ENCODE assay signal across 25 cellular contexts in the genomic region with DNA sequence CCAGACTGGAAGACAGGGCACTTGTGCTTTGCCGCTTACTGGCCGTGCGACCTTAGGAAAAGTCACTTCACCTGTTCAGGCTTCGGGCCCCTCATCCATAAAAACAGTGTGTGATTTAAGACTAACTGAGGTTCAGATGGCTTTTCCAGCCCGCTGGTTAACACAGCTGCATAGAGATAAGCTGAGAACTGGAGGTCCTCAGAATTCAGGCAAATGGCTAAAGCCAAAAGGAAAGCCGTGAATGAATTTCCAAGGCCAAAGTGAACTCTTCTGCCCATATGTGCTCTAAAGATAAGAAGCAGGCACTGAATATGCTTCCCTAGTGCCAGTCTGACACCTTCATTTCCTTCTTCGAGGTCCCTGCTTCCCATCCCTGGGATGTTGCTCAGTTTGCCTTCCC. TPM values are rescaled to one million over a fixed set of nuclear protein-coding genes. Genes with fewer than 3 reads are reported as not detected.
DNase-seq lines count a peak whose midpoint lies in the region; ATAC-seq, FAIRE-seq and TF ChIP-seq lines count a peak whose summit lies in the region.
"Had no signal": no experiment of that assay in that cellular context is flagged by ENCODE, and none has a peak within 500 bp of the region (broad histone marks: within the 10 kb centered on the region; RNA-seq: fewer than 3 reads in every experiment).

No MANE protein-coding gene starts in this region.

- H3K27me3 ChIP-seq in IMR-90 (ENCODE audit: control insufficient read depth, insufficient read depth, low read length) (no peaks in the 10 kb centered on the region), PC-3 (ENCODE audit: low read length) (no peaks in the 10 kb centered on the region), K562 (ENCODE audit: control insufficient read depth in 2 of 2, insufficient read depth in 2 of 2, low read length in 2 of 2) (no peaks in the 10 kb centered on the region), trophoblast cell (ENCODE audit: insufficient read depth, low read length) (no peaks in the 10 kb centered on the region)
- H3K27me3 ChIP-seq: BE2C had no signal

- DNase-seq in IMR-90 (no peak), PC-3 (no peak), K562 (ENCODE audit: extremely low read depth in 1 of 4, low spot score in 3 of 4) (peak in 1 of 4 experiments; percentile 59), trophoblast cell (no peak), DMS153 treated with DMSO at 0.1 percent for 48 hours (lab: John Stamatoyannopoulos, UW; ENCODE audit: unreplicated experiment) (no peak)
- DNase-seq in stimulated activated CD4-positive, alpha-beta T cell treated with anti-CD3 and anti-CD28 coated beads, Interleukin-4, amount 100 ng/mL, for 1 hour: no peak
- DNase-seq: 8988T; ACHN; AML-193; BE2C; CD4-positive, alpha-beta T cell; CD8-positive, alpha-beta memory T cell; DMS 273 treated with DMSO at 0.1 percent for 48 hours; DMS79 treated with DMSO at 0.1 percent for 48 hours; GF-D8; H9 had no signal

- H2AFZ ChIP-seq in IMR-90 (replicated peaks; ENCODE audit: low read length, poor library complexity) (no peak overlapping the region), PC-3 (ENCODE audit: low read length) (no peak overlapping the region), K562 (ENCODE audit: low read depth, low read length) (peak overlapping the region; percentile 58; the same call in 1 of the 2 replicates), trophoblast cell (ENCODE audit: insufficient read depth, low read length, poor library complexity) (no peak overlapping the region)
- H2AFZ ChIP-seq: GM23338 had no signal

- BruUV-seq in IMR-90 (replicated peaks; lab: Mats Ljungman, UMichigan): no TSS peak
- no TSS peak for BruUV-seq in PC-3 (replicated peaks; lab: Mats Ljungman, UMichigan)
- BruUV-seq in K562 (replicated peaks; lab: Mats Ljungman, UMichigan): no TSS peak

- H2BK12ac ChIP-seq in trophoblast cell (ENCODE audit: low read length): peak overlapping the region; percentile 7

- H3K9ac ChIP-seq in IMR-90 (ENCODE audit: low read depth, low read length) (no peak overlapping the region), PC-3 (ENCODE audit: low read length) (no peak overlapping the region), K562 (ENCODE audit: insufficient read depth in 1 of 2, low read depth in 2 of 2, low read length in 2 of 2) (peak overlapping the region in 1 of 2 experiments; percentile 2; a peak in 1 of 4 replicates), trophoblast cell (ENCODE audit: low read length) (no peak overlapping the region)
- H3K9ac ChIP-seq: BLaER1 treated with 17β-estradiol and CSF1 and Interleukin-3, amounts not matched to agents 10 nM and 100 nM had no signal

- peak overlapping the region; percentile 58; the same call in 1 of the 2 replicates for H2BK20ac ChIP-seq in IMR-90 (ENCODE audit: low read depth, low read length)

- H2AK5ac ChIP-seq in IMR-90 (ENCODE audit: low read depth, low read length) (no peak overlapping the region), trophoblast cell (ENCODE audit: low read length) (no peak overlapping the region)

- no peak for TF ChIP-seq POLR2A in IMR-90 (IDR thresholded peaks at IDR 0.05; ENCODE audit: low read depth, low read length)
- no peak for TF ChIP-seq POLR2A in K562 (conservative IDR thresholded peaks at IDR 0.05)

- no peak overlapping the region for H3K14ac ChIP-seq in IMR-90 (replicated peaks; ENCODE audit: low read depth, low read length)
- H3K14ac ChIP-seq in trophoblast cell (ENCODE audit: low read length): no peak overlapping the region

- H3K9me3 ChIP-seq in IMR-90 (ENCODE audit: control insufficient read depth, insufficient read depth, low read length) (no peaks in the 10 kb centered on the region), PC-3 (ENCODE audit: low read length) (no peaks in the 10 kb centered on the region), K562 (replicated peaks; ENCODE audit: control insufficient read depth, insufficient read depth, low read depth, low read length) (no peaks in the 10 kb centered on the region), trophoblast cell (ENCODE audit: insufficient read depth, low read depth, low read length) (no peaks in the 10 kb centered on the region)
- H3K9me3 ChIP-seq: A549; BE2C; BLaER1 treated with 17β-estradiol and CSF1 and Interleukin-3, amounts not matched to agents 10 nM and 100 nM had no signal

- H3K56ac ChIP-seq in IMR-90 (ENCODE audit: extremely low read depth, insufficient read depth, low read length): no peak overlapping the region

- no peak for TF ChIP-seq CTCF in IMR-90 (conservative IDR thresholded peaks at IDR 0.05; ENCODE audit: low read depth, low read length)
- no peak for TF ChIP-seq CTCF in PC-3 (conservative IDR thresholded peaks at IDR 0.05; ENCODE audit: low read depth, low read length)
- TF ChIP-seq CTCF in K562 (IDR thresholded peaks at IDR 0.05 in 2 of 3, conservative IDR thresholded peaks at IDR 0.05 in 1 of 3; ENCODE audit: insufficient read depth in 2 of 3, low read depth in 1 of 3, low read length in 3 of 3): no peak

- in situ Hi-C loops in IMR-90 (cut with MboI; ENCODE audit: low sequenced_read_pairs) (no loop called here), K562 (cut with MboI) (no loop called here)

- H4K20me1 ChIP-seq in IMR-90 (ENCODE audit: insufficient read depth, low read length): no peaks in the 10 kb centered on the region
- H4K20me1 ChIP-seq in PC-3 (ENCODE audit: low read length): no peaks in the 10 kb centered on the region
- no peaks in the 10 kb centered on the region for H4K20me1 ChIP-seq in K562 (replicated peaks; ENCODE audit: control insufficient read depth, insufficient read depth, low read length)
- H4K20me1 ChIP-seq: BLaER1 treated with 17β-estradiol and CSF1 and Interleukin-3, amounts not matched to agents 10 nM and 100 nM had no signal

- CTCF ChIA-PET in IMR-90 (lab: Yijun Ruan, JAX): interaction anchor here (1.3 kb wide), 1 partner anchor 11 kb away, joined by 6 read pairs; no protein-coding TSS in a partner anchor
- CTCF ChIA-PET in PC-3 (lab: Charles Lee): no interaction called here
- CTCF ChIA-PET in K562 (lab: Yijun Ruan, JAX; ENCODE audit: low intra/inter-chr PET ratio): no interaction called here

- FAIRE-seq in K562 (lab: Jason Lieb, UNC): peak; percentile 51
- FAIRE-seq: A549, D721Med, GM12891, GM18507, GM19239 had no signal

- H3K9me1 ChIP-seq in IMR-90 (ENCODE audit: insufficient read depth, low read length): peaks cover 20% of the 10 kb centered on the region
- peaks cover 4% of the 10 kb centered on the region for H3K9me1 ChIP-seq in K562 (ENCODE audit: control insufficient read depth, insufficient read depth, low read length)

- no peaks in the 10 kb centered on the region for H3K79me1 ChIP-seq in IMR-90 (ENCODE audit: low read depth in 1 of 2, low read length in 2 of 2)
- H3K79me1 ChIP-seq in trophoblast cell (ENCODE audit: low read length): peaks cover 2% of the 10 kb centered on the region

- no peaks in the 10 kb centered on the region for H3K36me3 ChIP-seq in IMR-90 (ENCODE audit: control insufficient read depth, insufficient read depth, low read length)
- no peaks in the 10 kb centered on the region for H3K36me3 ChIP-seq in PC-3 (ENCODE audit: low read depth, low read length)
- no peaks in the 10 kb centered on the region for H3K36me3 ChIP-seq in K562 (ENCODE audit: control insufficient read depth, insufficient read depth, low read length)
- no peaks in the 10 kb centered on the region for H3K36me3 ChIP-seq in trophoblast cell (ENCODE audit: control insufficient read depth in 1 of 2, insufficient read depth in 2 of 2, low read length in 2 of 2)
- H3K36me3 ChIP-seq: BE2C; BLaER1 treated with 17β-estradiol and CSF1 and Interleukin-3, amounts not matched to agents 10 nM and 100 nM had no signal

- H3K4me1 ChIP-seq in IMR-90 (ENCODE audit: control insufficient read depth, insufficient read depth, low read length) (peaks cover 19% of the 10 kb centered on the region; the same call in 1 of the 2 replicates), PC-3 (ENCODE audit: insufficient read depth, low read length) (no peaks in the 10 kb centered on the region), K562 (replicated peaks in 1 of 2; ENCODE audit: control insufficient read depth in 2 of 2, insufficient read depth in 2 of 2, low read length in 2 of 2) (peaks cover 34 to 48% of the 10 kb centered on the region in 2 experiments; a peak in 4 of 5 replicates), trophoblast cell (ENCODE audit: control insufficient read depth in 1 of 2, insufficient read depth in 2 of 2, low read length in 2 of 2) (no peaks in the 10 kb centered on the region)
- H3K4me1 ChIP-seq: BE2C had no signal

- no peak overlapping the region for H3K23ac ChIP-seq in IMR-90 (ENCODE audit: low read depth, low read length)
- H3K23ac ChIP-seq in trophoblast cell (ENCODE audit: low read length): no peak overlapping the region

- H2BK5ac ChIP-seq in IMR-90 (ENCODE audit: low read depth, low read length, poor library complexity, severe bottlenecking) (no peak overlapping the region), trophoblast cell (ENCODE audit: low read depth, low read length, poor library complexity) (no peak overlapping the region)

- no peak overlapping the region for H2BK15ac ChIP-seq in IMR-90 (ENCODE audit: low read depth, low read length)

- H3K4ac ChIP-seq in IMR-90 (ENCODE audit: low read depth, low read length) (peak overlapping the region; percentile 41; the same call in 1 of the 2 replicates), trophoblast cell (ENCODE audit: low read depth, low read length) (no peak overlapping the region)

- no peak overlapping the region for H2BK120ac ChIP-seq in IMR-90 (ENCODE audit: low read depth, low read length)
- H2BK120ac ChIP-seq in trophoblast cell (ENCODE audit: insufficient read depth, low read length, poor library complexity): no peak overlapping the region

- H3K79me2 ChIP-seq in PC-3 (ENCODE audit: low read length) (no peaks in the 10 kb centered on the region), K562 (ENCODE audit: control insufficient read depth, insufficient read depth, low read length) (no peaks in the 10 kb centered on the region), trophoblast cell (ENCODE audit: control insufficient read depth, insufficient read depth, low read length, poor library complexity) (no peaks in the 10 kb centered on the region)

- H3K9me2 ChIP-seq in PC-3 (replicated peaks; ENCODE audit: low read length): no peaks in the 10 kb centered on the region

- TF ChIP-seq RAD21 in IMR-90 (IDR thresholded peaks at IDR 0.05; ENCODE audit: low read length) (no peak), K562 (CRISPR knock-in tag; conservative IDR thresholded peaks at IDR 0.05 in 1 of 2, IDR thresholded peaks at IDR 0.05 in 1 of 2) (no peak)

- H3K27ac ChIP-seq in IMR-90 (ENCODE audit: insufficient read depth, low read length) (no peak overlapping the region), PC-3 (ENCODE audit: low read length) (no peak overlapping the region), K562 (ENCODE audit: extremely low read depth, low read depth, low read length) (no peak overlapping the region), trophoblast cell (ENCODE audit: low read depth, low read length) (no peak overlapping the region)
- H3K27ac ChIP-seq: A549; BLaER1 treated with 17β-estradiol and CSF1 and Interleukin-3, amounts not matched to agents 10 nM and 100 nM had no signal

- WGBS in IMR-90 (ENCODE audit: extremely low coverage in 2 of 2, insufficient read length in 1 of 2), 2 experiments: 97% methylated on average over 5 of the region's 7 CpGs; no CpG with 5 or more reads in 1 of the 2 experiments
- 36% methylated on average over 7 of the region's 7 CpGs for WGBS in K562 (ENCODE audit: insufficient coverage, low coverage, missing lambda C conversion rate)
- no CpG with 5 or more reads among the region's 7 CpGs for WGBS in trophoblast cell (ENCODE audit: extremely low coverage, insufficient coverage, insufficient read length)

- H3K4me2 ChIP-seq in IMR-90 (ENCODE audit: low read depth, low read length): no peak overlapping the region
- H3K4me2 ChIP-seq in PC-3 (ENCODE audit: low read length): no peak overlapping the region
- no peak overlapping the region for H3K4me2 ChIP-seq in K562 (ENCODE audit: insufficient read depth, low read length)
- H3K4me2 ChIP-seq in trophoblast cell (ENCODE audit: low read length): no peak overlapping the region
- H3K4me2 ChIP-seq: A549; BLaER1 treated with 17β-estradiol and CSF1 and Interleukin-3, amounts not matched to agents 10 nM and 100 nM; GM23338 had no signal

- no peak overlapping the region for H4K5ac ChIP-seq in IMR-90 (ENCODE audit: low read depth, low read length)

- no peak for TF ChIP-seq EP300 in K562 (IDR thresholded peaks at IDR 0.05; ENCODE audit: low read length)

- H4K8ac ChIP-seq in IMR-90 (ENCODE audit: low read depth in 2 of 2, low read length in 2 of 2) (no peak overlapping the region), trophoblast cell (ENCODE audit: low read depth, low read length) (no peak overlapping the region)

- POLR2A ChIA-PET in IMR-90 (lab: Charles Lee; ENCODE audit: unreplicated experiment): no interaction called here
- POLR2A ChIA-PET in PC-3 (lab: Charles Lee; ENCODE audit: unreplicated experiment): no interaction called here
- POLR2A ChIA-PET in K562 (lab: Yijun Ruan, JAX): interaction anchor here (1.0 to 1.7 kb wide), 3 partner anchors 9 to 42 kb away, joined by 3 to 10 read pairs (median 6); no protein-coding TSS in a partner anchor

- no peak overlapping the region for H4K12ac ChIP-seq in trophoblast cell (ENCODE audit: low read depth, low read length)

- H3K4me3 ChIP-seq in IMR-90 (ENCODE audit: insufficient read depth, low read depth, low read length): no peak overlapping the region
- H3K4me3 ChIP-seq in PC-3 (ENCODE audit: low read length): no peak overlapping the region
- H3K4me3 ChIP-seq in K562: no peak overlapping the region
- no peak overlapping the region for H3K4me3 ChIP-seq in trophoblast cell (ENCODE audit: low read depth, low read length)
- H3K4me3 ChIP-seq: A549; BLaER1 treated with 17β-estradiol and CSF1 and Interleukin-3, amounts not matched to agents 10 nM and 100 nM; GM23338 had no signal

- H3K18ac ChIP-seq in IMR-90 (ENCODE audit: low read depth, low read length) (no peak overlapping the region; the same call in 1 of the 2 replicates), trophoblast cell (ENCODE audit: low read length) (no peak overlapping the region)

- ATAC-seq in IMR-90 (ENCODE audit: low read depth) (no peak), PC-3 (peak; percentile 53), K562 (no peak), GM18511 (IDR thresholded peaks at IDR 0.05; ENCODE audit: unreplicated experiment) (no peak)
- ATAC-seq: A549, GM23338, HCT116 had no signal

- H4K91ac ChIP-seq in IMR-90 (ENCODE audit: insufficient read depth, low read depth, low read length) (no peak overlapping the region), trophoblast cell (ENCODE audit: low read depth, low read length) (no peak overlapping the region)

- peak overlapping the region; percentile 25 for H2AK9ac ChIP-seq in IMR-90 (replicated peaks; ENCODE audit: low read depth, low read length, poor library complexity)

- dilution Hi-C loops in IMR-90 (cut with HindIII; ENCODE audit: low sequenced_read_pairs, unreplicated experiment): no loop called here

- H3F3A ChIP-seq in PC-3 (ENCODE audit: low read length, unreplicated experiment): no peaks in the 10 kb centered on the region

- intact Hi-C loops in IMR-90 (cut with micrococcal nuclease): loop anchor here (5.0 kb wide), 1 partner anchor 88 kb away; no protein-coding TSS in a partner anchor
- intact Hi-C loops in PC-3 (cut with micrococcal nuclease): no loop called here
- intact Hi-C loops in K562 (cut with micrococcal nuclease): loop anchor here (5.0 kb wide), 2 partner anchors 58 to 363 kb away; no protein-coding TSS in a partner anchor

RNA-seq across cellular contexts. Expression of gene SARS1, which starts 23.5 kb away (rescaled TPM):
- total RNA-seq in IMR-90 (2012; rRNA removed) (348 and 373 TPM in 2 replicates), PC-3 (2014; rRNA removed) (146 and 158 TPM in 2 replicates), K562 (2014; rRNA removed) (254 and 257 TPM in 2 replicates), K562 (2014; rRNA removed; fragmentation: Illumina TruSeq; extraction: Trizol) (273 and 284 TPM in 2 replicates), K562 (2015; rRNA removed; fragmentation: Illumina TruSeq; extraction: Trizol) (211 and 221 TPM in 2 replicates), K562 (2021) (232 and 246 TPM in 2 replicates)
- polyA plus RNA-seq in IMR-90 (2012; rRNA removed) (214 and 231 TPM in 2 replicates), K562 (2011; rRNA removed) (221 and 230 TPM in 2 replicates), K562 (2014; fragmentation: Illumina TruSeq; extraction: Trizol) (293 and 317 TPM in 2 replicates), K562 (2014; fragmentation: Nextera tagmentation; extraction: Ambion mirVana) (100 to 1,000 TPM; 336 to 623 TPM), K562 (2014; rRNA removed) (235 and 240 TPM in 2 replicates)
- 117 and 193 TPM in 2 replicates for polyA plus RNA-seq in IMR-90 (2012; cell fraction: cytosol; rRNA removed)
- polyA plus RNA-seq in IMR-90 (2012; cell fraction: nucleus; rRNA removed; ENCODE audit: low replicate concordance): 152 and 416 TPM in 2 replicates
- 340 and 395 TPM in 2 replicates for total RNA-seq in K562 (2011; cell fraction: chromatin; rRNA removed; ENCODE audit: low replicate concordance)
- total RNA-seq in K562 (2011; cell fraction: nucleolus; rRNA removed): 195 and 209 TPM in 2 replicates
- total RNA-seq in K562 (2011; cell fraction: nucleoplasm; rRNA removed): 265 and 293 TPM in 2 replicates
- polyA plus RNA-seq in K562 (2011; cell fraction: cytosol; rRNA removed): 149 and 217 TPM in 2 replicates
- 232 and 336 TPM in 2 replicates for polyA plus RNA-seq in K562 (2011; cell fraction: nucleus; rRNA removed)
- 195 and 518 TPM in 2 replicates for polyA plus RNA-seq in K562 (2012)
- 227 and 242 TPM in 2 replicates for polyA minus RNA-seq in K562 (2011; rRNA and poly(A)+ RNA removed)
- 87.5 and 101 TPM in 2 replicates for polyA minus RNA-seq in K562 (2011; cell fraction: cytosol; rRNA and poly(A)+ RNA removed)
- polyA minus RNA-seq in K562 (2011; cell fraction: nucleus; rRNA and poly(A)+ RNA removed): 92.1 and 168 TPM in 2 replicates
- polyA plus RNA-seq in trophoblast cell (2013): 192 and 196 TPM in 2 replicates

RNA-seq across cellular contexts. Expression of gene CELSR2, which starts 59.1 kb away (rescaled TPM):
- total RNA-seq in IMR-90 (2012; rRNA removed) (1.1 and 1.3 TPM in 2 replicates), PC-3 (2014; rRNA removed) (3.6 and 6.4 TPM in 2 replicates), K562 (2014; rRNA removed) (4.1 and 5.9 TPM in 2 replicates), K562 (2014; rRNA removed; fragmentation: Illumina TruSeq; extraction: Trizol) (2.7 and 3.0 TPM in 2 replicates), K562 (2015; rRNA removed; fragmentation: Illumina TruSeq; extraction: Trizol) (4.2 and 5.0 TPM in 2 replicates), K562 (2021) (19.1 and 21.9 TPM in 2 replicates)
- polyA plus RNA-seq in IMR-90 (2012; rRNA removed) (5.0 and 5.3 TPM in 2 replicates), K562 (2011; rRNA removed) (7.2 and 8.2 TPM in 2 replicates), K562 (2014; fragmentation: Illumina TruSeq; extraction: Trizol) (14.1 and 15.3 TPM in 2 replicates), K562 (2014; fragmentation: Nextera tagmentation; extraction: Ambion mirVana) (under 1 TPM; 0.31 to 0.86 TPM), K562 (2014; rRNA removed) (9.0 and 10.2 TPM in 2 replicates)
- polyA plus RNA-seq in IMR-90 (2012; cell fraction: cytosol; rRNA removed): 2.5 and 5.4 TPM in 2 replicates
- polyA plus RNA-seq in IMR-90 (2012; cell fraction: nucleus; rRNA removed; ENCODE audit: low replicate concordance): 10.8 and 19.0 TPM in 2 replicates
- 44.8 and 129 TPM in 2 replicates for total RNA-seq in K562 (2011; cell fraction: chromatin; rRNA removed; ENCODE audit: low replicate concordance)
- total RNA-seq in K562 (2011; cell fraction: nucleolus; rRNA removed): 69.9 and 80.7 TPM in 2 replicates
- 57.7 and 69.2 TPM in 2 replicates for total RNA-seq in K562 (2011; cell fraction: nucleoplasm; rRNA removed)
- 8.3 and 12.6 TPM in 2 replicates for polyA plus RNA-seq in K562 (2011; cell fraction: cytosol; rRNA removed)
- polyA plus RNA-seq in K562 (2011; cell fraction: nucleus; rRNA removed): 38.5 and 63.5 TPM in 2 replicates
- polyA plus RNA-seq in K562 (2012): 15.6 and 17.8 TPM in 2 replicates
- polyA minus RNA-seq in K562 (2011; rRNA and poly(A)+ RNA removed): 14.3 and 24.2 TPM in 2 replicates
- polyA minus RNA-seq in K562 (2011; cell fraction: cytosol; rRNA and poly(A)+ RNA removed): 23.8 and 25.3 TPM in 2 replicates
- 31.9 and 33.1 TPM in 2 replicates for polyA minus RNA-seq in K562 (2011; cell fraction: nucleus; rRNA and poly(A)+ RNA removed)
- polyA plus RNA-seq in trophoblast cell (2013): 18.9 and 19.5 TPM in 2 replicates
